Comparison of ENCODE assay signal across 15 cellular contexts in genomic region chr3:48142316-48142870, GRCh38. TPM values are rescaled to one million over a fixed set of nuclear protein-coding genes. Genes with fewer than 3 reads are reported as not detected.
A peak's percentile ranks its signal among the peaks of the same experiment; 100 is the strongest.
DNase-seq lines count a peak whose midpoint lies in the region; FAIRE-seq and TF ChIP-seq lines count a peak whose summit lies in the region.
"Had no signal": no experiment of that assay in that cellular context is flagged by ENCODE, and none has a peak within 500 bp of the region (broad histone marks: within the 10 kb centered on the region; RNA-seq: fewer than 3 reads in every experiment).

No MANE protein-coding gene starts in this region.

- H3K9ac ChIP-seq in trophoblast cell (ENCODE audit: low read length), result peak overlapping the region; percentile 23

- peaks cover 2% of the 10 kb centered on the region for H3K9me3 ChIP-seq in trophoblast cell (ENCODE audit: insufficient read depth, low read depth, low read length)
- H3K9me3 ChIP-seq: breast epithelium, heart right ventricle had no signal

- H3K4me2 ChIP-seq in trophoblast cell (ENCODE audit: low read length), result no peak overlapping the region

- H3K79me2 ChIP-seq in trophoblast cell (ENCODE audit: control insufficient read depth, insufficient read depth, low read length, poor library complexity), result no peaks in the 10 kb centered on the region

- no peak overlapping the region for H2BK5ac ChIP-seq in trophoblast cell (ENCODE audit: low read depth, low read length, poor library complexity)

- H3K4ac ChIP-seq in trophoblast cell (ENCODE audit: low read depth, low read length), result no peak overlapping the region

- no peaks in the 10 kb centered on the region for H3K27me3 ChIP-seq in bronchial epithelial cell (ENCODE audit: control insufficient read depth, insufficient read depth, low read length)
- H3K27me3 ChIP-seq in trophoblast cell (ENCODE audit: insufficient read depth, low read length), result no peaks in the 10 kb centered on the region
- H3K27me3 ChIP-seq: breast epithelium, heart right ventricle had no signal

- no peak overlapping the region for H3K18ac ChIP-seq in trophoblast cell (ENCODE audit: low read length)

- H3K36me3 ChIP-seq in bronchial epithelial cell (ENCODE audit: control insufficient read depth, insufficient read depth, low read length) (no peaks in the 10 kb centered on the region), trophoblast cell (ENCODE audit: control insufficient read depth in 1 of 2, insufficient read depth in 2 of 2, low read length in 2 of 2) (no peaks in the 10 kb centered on the region)
- H3K36me3 ChIP-seq: breast epithelium, heart right ventricle had no signal

- H3K23ac ChIP-seq in trophoblast cell (ENCODE audit: low read length), result no peak overlapping the region

- no peak overlapping the region for H2AFZ ChIP-seq in trophoblast cell (ENCODE audit: insufficient read depth, low read length, poor library complexity)

- H3K27ac ChIP-seq in trophoblast cell (ENCODE audit: low read depth, low read length) (no peak overlapping the region), coronary artery (no peak overlapping the region)
- H3K27ac ChIP-seq: breast epithelium had no signal

- H2BK120ac ChIP-seq in trophoblast cell (ENCODE audit: insufficient read depth, low read length, poor library complexity), result no peak overlapping the region

- no peak overlapping the region for H4K91ac ChIP-seq in trophoblast cell (ENCODE audit: low read depth, low read length)

- H2BK12ac ChIP-seq in trophoblast cell (ENCODE audit: low read length), result no peak overlapping the region

- H3K14ac ChIP-seq in trophoblast cell (ENCODE audit: low read length), result no peak overlapping the region

- FAIRE-seq in bronchial epithelial cell (lab: Jason Lieb, UNC), result no peak

- no peak for TF ChIP-seq CTCF in bronchial epithelial cell (IDR thresholded peaks at IDR 0.05; ENCODE audit: insufficient read depth, low read length, severe bottlenecking)
- no peak for TF ChIP-seq CTCF in coronary artery (IDR thresholded peaks at IDR 0.05)

- H3K79me1 ChIP-seq in trophoblast cell (ENCODE audit: low read length), result no peaks in the 10 kb centered on the region

- DNase-seq in DMS79 treated with DMSO at 0.1 percent for 48 hours (lab: John Stamatoyannopoulos, UW) (peak; percentile 58), NCI-H1105 treated with DMSO at 0.1 percent for 48 hours (lab: John Stamatoyannopoulos, UW) (peak; percentile 43), bronchial epithelial cell (ENCODE audit: low read depth) (peak; percentile 67), trophoblast cell (no peak), DMS153 treated with DMSO at 0.1 percent for 48 hours (lab: John Stamatoyannopoulos, UW; ENCODE audit: unreplicated experiment) (no peak), coronary artery (ENCODE audit: low spot score) (no peak), UCSD-AML1 (lab: John Stamatoyannopoulos, UW; ENCODE audit: unreplicated experiment) (no peak)
- DNase-seq: activated CD4-positive, alpha-beta memory T cell treated with anti-CD3 and anti-CD28 coated beads, Interleukin-2, amount 10 ng/mL, durations not matched to agents 7 days and 5 days; activated T-cell treated with anti-CD3 and anti-CD28 coated beads, Interleukin-2, amount 50 U/mL, for 48 hours; AML-193; heart right ventricle; MV-4-11; NCI-H524; SW 1271 had no signal

- WGBS in trophoblast cell (ENCODE audit: extremely low coverage, insufficient coverage, insufficient read length), result no CpG with 5 or more reads among the region's 11 CpGs

- H3K4me3 ChIP-seq in bronchial epithelial cell (ENCODE audit: low read depth, low read length), result no peak overlapping the region
- H3K4me3 ChIP-seq in trophoblast cell (ENCODE audit: low read depth, low read length), result peak overlapping the region; percentile 7
- no peak overlapping the region for H3K4me3 ChIP-seq in coronary artery
- H3K4me3 ChIP-seq: breast epithelium, heart right ventricle had no signal

- H4K8ac ChIP-seq in trophoblast cell (ENCODE audit: low read depth, low read length), result no peak overlapping the region

- H2AK5ac ChIP-seq in trophoblast cell (ENCODE audit: low read length), result no peak overlapping the region

- peaks cover 0 to 3% of the 10 kb centered on the region in 2 experiments for H3K4me1 ChIP-seq in trophoblast cell (ENCODE audit: control insufficient read depth in 1 of 2, insufficient read depth in 2 of 2, low read length in 2 of 2)
- H3K4me1 ChIP-seq: breast epithelium had no signal

- H4K12ac ChIP-seq in trophoblast cell (ENCODE audit: low read depth, low read length), result no peak overlapping the region

RNA-seq across cellular contexts. Expression of gene CDC25A, which starts 45.8 kb away (rescaled TPM):
- total RNA-seq in bronchial epithelial cell, result 1.5 and 2.4 TPM in 2 replicates
- polyA plus RNA-seq in trophoblast cell (2013), result 8.3 and 8.5 TPM in 2 replicates

Comparison
In these comparisons a context has a peak if more than half of its experiments do, and no peak if none do; other contexts are left out.
1. DNase-seq: peak in DMS79 treated with DMSO at 0.1 percent for 48 hours (single experiment), NCI-H1105 treated with DMSO at 0.1 percent for 48 hours (single experiment) and bronchial epithelial cell (single experiment); none in trophoblast cell (0 of 2), DMS153 treated with DMSO at 0.1 percent for 48 hours (single experiment), coronary artery (single experiment) and UCSD-AML1 (single experiment).